In the genomic region with DNA sequence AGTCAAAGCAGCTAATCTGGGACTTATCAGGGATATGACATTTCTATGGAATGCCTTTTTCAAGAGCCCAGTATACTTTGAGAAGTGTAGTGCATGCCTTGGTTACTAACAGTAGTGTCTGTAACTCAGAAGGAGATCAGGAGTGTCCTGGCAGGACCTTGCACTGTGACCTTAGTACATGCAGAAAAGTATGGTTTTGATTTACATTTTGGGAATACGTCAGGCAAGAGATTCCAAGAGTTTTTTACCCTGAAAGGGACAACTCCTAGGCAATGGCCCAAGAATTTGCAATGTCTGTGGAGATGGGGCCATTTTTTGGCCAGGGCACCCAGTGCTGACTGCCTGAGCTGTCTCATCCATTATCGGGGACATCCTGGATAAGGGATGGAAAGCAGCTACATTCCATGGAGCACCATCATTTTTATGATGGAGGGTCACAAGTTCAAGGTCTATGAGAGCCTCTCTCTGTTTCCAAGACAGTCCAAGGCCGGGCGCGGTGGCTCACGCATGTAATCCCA, we compare ENCODE assay signal across 1 cellular context.
TF ChIP-seq lines count a peak whose summit lies in the region.

No MANE protein-coding gene starts in this region.

TF ChIP-seq in SK-N-SH, 30 proteins besides CTCF, POLR2A, EP300 and RAD21 (continued from another document):
- TF ChIP-seq, protein P1, sequence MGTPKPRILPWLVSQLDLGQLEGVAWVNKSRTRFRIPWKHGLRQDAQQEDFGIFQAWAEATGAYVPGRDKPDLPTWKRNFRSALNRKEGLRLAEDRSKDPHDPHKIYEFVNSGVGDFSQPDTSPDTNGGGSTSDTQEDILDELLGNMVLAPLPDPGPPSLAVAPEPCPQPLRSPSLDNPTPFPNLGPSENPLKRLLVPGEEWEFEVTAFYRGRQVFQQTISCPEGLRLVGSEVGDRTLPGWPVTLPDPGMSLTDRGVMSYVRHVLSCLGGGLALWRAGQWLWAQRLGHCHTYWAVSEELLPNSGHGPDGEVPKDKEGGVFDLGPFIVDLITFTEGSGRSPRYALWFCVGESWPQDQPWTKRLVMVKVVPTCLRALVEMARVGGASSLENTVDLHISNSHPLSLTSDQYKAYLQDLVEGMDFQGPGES (IDR thresholded peaks at IDR 0.05; ENCODE audit: low read depth, low read length) = no peak
- TF ChIP-seq, protein P2, sequence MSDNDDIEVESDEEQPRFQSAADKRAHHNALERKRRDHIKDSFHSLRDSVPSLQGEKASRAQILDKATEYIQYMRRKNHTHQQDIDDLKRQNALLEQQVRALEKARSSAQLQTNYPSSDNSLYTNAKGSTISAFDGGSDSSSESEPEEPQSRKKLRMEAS (IDR thresholded peaks at IDR 0.05; ENCODE audit: low read depth) = no peak
- TF ChIP-seq EZH2phosphoT487 (IDR thresholded peaks at IDR 0.05; ENCODE audit: borderline replicate concordance, low read depth) (no peak), FOXM1 (IDR thresholded peaks at IDR 0.05; ENCODE audit: low read depth) (peak; percentile 12; the same call in 1 of the 2 replicates), TCF12 (IDR thresholded peaks at IDR 0.05) (peak; percentile 92), RXRA (IDR thresholded peaks at IDR 0.05; ENCODE audit: borderline replicate concordance, low read depth) (peak; percentile 96), RFX5 (IDR thresholded peaks at IDR 0.05; ENCODE audit: low read length) (no peak), FOXJ3 (CRISPR knock-in tag; IDR thresholded peaks at IDR 0.05) (no peak), GABPA (IDR thresholded peaks at IDR 0.05; ENCODE audit: low read depth) (0 out of 2 replicates have a peak, but pooled peaks have one; percentile 20), ELF1 (IDR thresholded peaks at IDR 0.05) (no peak), NRF1 (IDR thresholded peaks at IDR 0.05; ENCODE audit: low read depth, low read length) (no peak), MXI1 (IDR thresholded peaks at IDR 0.05; ENCODE audit: low read depth, low read length) (no peak), MEF2A (IDR thresholded peaks at IDR 0.05; ENCODE audit: borderline replicate concordance, low read depth) (0 out of 2 replicates have a peak, but pooled peaks have one; percentile 39), SIN3A (IDR thresholded peaks at IDR 0.05; ENCODE audit: borderline replicate concordance, low read depth, low read length) (no peak), TEAD4 (IDR thresholded peaks at IDR 0.05; ENCODE audit: borderline replicate concordance, insufficient read depth) (peak; percentile 92)
- TF ChIP-seq, protein P3, sequence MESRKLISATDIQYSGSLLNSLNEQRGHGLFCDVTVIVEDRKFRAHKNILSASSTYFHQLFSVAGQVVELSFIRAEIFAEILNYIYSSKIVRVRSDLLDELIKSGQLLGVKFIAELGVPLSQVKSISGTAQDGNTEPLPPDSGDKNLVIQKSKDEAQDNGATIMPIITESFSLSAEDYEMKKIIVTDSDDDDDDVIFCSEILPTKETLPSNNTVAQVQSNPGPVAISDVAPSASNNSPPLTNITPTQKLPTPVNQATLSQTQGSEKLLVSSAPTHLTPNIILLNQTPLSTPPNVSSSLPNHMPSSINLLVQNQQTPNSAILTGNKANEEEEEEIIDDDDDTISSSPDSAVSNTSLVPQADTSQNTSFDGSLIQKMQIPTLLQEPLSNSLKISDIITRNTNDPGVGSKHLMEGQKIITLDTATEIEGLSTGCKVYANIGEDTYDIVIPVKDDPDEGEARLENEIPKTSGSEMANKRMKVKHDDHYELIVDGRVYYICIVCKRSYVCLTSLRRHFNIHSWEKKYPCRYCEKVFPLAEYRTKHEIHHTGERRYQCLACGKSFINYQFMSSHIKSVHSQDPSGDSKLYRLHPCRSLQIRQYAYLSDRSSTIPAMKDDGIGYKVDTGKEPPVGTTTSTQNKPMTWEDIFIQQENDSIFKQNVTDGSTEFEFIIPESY (IDR thresholded peaks at IDR 0.05; ENCODE audit: borderline replicate concordance, low read depth) = 0 out of 2 replicates have a peak, but pooled peaks have one; percentile 22
- TF ChIP-seq, protein P4, sequence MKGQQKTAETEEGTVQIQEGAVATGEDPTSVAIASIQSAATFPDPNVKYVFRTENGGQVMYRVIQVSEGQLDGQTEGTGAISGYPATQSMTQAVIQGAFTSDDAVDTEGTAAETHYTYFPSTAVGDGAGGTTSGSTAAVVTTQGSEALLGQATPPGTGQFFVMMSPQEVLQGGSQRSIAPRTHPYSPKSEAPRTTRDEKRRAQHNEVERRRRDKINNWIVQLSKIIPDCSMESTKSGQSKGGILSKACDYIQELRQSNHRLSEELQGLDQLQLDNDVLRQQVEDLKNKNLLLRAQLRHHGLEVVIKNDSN (IDR thresholded peaks at IDR 0.05; ENCODE audit: borderline replicate concordance, low read depth) = no peak
- TF ChIP-seq, protein P5, sequence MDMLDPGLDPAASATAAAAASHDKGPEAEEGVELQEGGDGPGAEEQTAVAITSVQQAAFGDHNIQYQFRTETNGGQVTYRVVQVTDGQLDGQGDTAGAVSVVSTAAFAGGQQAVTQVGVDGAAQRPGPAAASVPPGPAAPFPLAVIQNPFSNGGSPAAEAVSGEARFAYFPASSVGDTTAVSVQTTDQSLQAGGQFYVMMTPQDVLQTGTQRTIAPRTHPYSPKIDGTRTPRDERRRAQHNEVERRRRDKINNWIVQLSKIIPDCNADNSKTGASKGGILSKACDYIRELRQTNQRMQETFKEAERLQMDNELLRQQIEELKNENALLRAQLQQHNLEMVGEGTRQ (IDR thresholded peaks at IDR 0.05; ENCODE audit: borderline replicate concordance, low read depth, low read length) = no peak
